ENCODE assay signal across 1 cellular context in the genomic region with DNA sequence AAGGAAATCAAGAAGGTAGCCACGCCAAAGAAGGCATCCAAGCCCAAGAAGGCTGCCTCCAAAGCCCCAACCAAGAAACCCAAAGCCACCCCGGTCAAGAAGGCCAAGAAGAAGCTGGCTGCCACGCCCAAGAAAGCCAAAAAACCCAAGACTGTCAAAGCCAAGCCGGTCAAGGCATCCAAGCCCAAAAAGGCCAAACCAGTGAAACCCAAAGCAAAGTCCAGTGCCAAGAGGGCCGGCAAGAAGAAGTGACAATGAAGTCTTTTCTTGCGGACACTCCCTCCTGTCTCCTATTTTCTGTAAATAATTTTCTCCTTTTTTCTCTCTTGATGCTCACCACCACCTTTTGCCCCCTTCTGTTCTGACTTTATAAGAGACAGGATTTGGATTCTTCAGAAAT.
TF ChIP-seq lines count a peak whose summit lies in the region.

No MANE protein-coding gene starts in this region.

TF ChIP-seq in endothelial cell of umbilical vein, 7 proteins besides CTCF, POLR2A, EP300 and RAD21:
- TF ChIP-seq GATA2 (IDR thresholded peaks at IDR 0.05; ENCODE audit: insufficient read depth, insufficient read length, low read depth, low read length) (no peak), MYC (IDR thresholded peaks at IDR 0.05; ENCODE audit: low read depth, low read length) (no peak), POLR2AphosphoS5 (IDR thresholded peaks at IDR 0.05; ENCODE audit: insufficient read depth, low read depth, low read length) (no peak), FOS (IDR thresholded peaks at IDR 0.05; ENCODE audit: borderline replicate concordance, insufficient read depth, low read length) (no peak), EZH2 (IDR thresholded peaks at IDR 0.05; ENCODE audit: borderline replicate concordance, low read depth, low read length, severe bottlenecking) (no peak), JUN (IDR thresholded peaks at IDR 0.05; ENCODE audit: borderline replicate concordance, insufficient read depth, insufficient read length, low read depth) (no peak)
- TF ChIP-seq, protein P1, sequence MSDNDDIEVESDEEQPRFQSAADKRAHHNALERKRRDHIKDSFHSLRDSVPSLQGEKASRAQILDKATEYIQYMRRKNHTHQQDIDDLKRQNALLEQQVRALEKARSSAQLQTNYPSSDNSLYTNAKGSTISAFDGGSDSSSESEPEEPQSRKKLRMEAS (IDR thresholded peaks at IDR 0.05; ENCODE audit: insufficient read depth, insufficient read length), result no peak
TF ChIP-seq in endothelial cell of umbilical vein: peak in this region for 0.
